In genomic region chr16:74999208-74999682, GRCh38 we compare ENCODE assay signal across 8 cellular contexts. TPM values are rescaled to one million over a fixed set of nuclear protein-coding genes. Genes with fewer than 3 reads are reported as not detected.
DNase-seq lines count a peak whose midpoint lies in the region; ATAC-seq and TF ChIP-seq lines count a peak whose summit lies in the region.

No MANE protein-coding gene starts in this region.

- no peaks in the 10 kb centered on the region for H3K9me3 ChIP-seq in mammary epithelial cell (replicated peaks; ENCODE audit: insufficient read depth, low read length)

- TF ChIP-seq CTCF in RWPE1 (conservative IDR thresholded peaks at IDR 0.05; ENCODE audit: low read depth) (no peak), mammary epithelial cell (conservative IDR thresholded peaks at IDR 0.05 in 1 of 2, IDR thresholded peaks at IDR 0.05 in 1 of 2; ENCODE audit: extremely low read depth in 1 of 2, insufficient read depth in 1 of 2, low read depth in 1 of 2, low read length in 2 of 2) (no peak)

- CTCF ChIA-PET in RWPE1 (lab: Yijun Ruan, JAX) (interaction anchor here (0.6 to 3.6 kb wide), 5 partner anchors 12 to 1154 kb away, joined by 3 to 71 read pairs (median 3); partner anchors contain the start of gene MLKL), mammary epithelial cell (lab: Charles Lee; ENCODE audit: low non-redundant PET) (interaction anchor here (1.6 kb wide), 1 partner anchor 111 kb away, joined by 43 read pairs; no protein-coding TSS in a partner anchor)

- H3K4me2 ChIP-seq in mammary epithelial cell (ENCODE audit: insufficient read depth, low read depth, low read length) = peak overlapping the region; percentile 82

- in situ Hi-C loops in mammary epithelial cell (cut with MboI; ENCODE audit: low sequenced_read_pairs in 2 of 2) = loop anchor here in 1 of 2 donors (5.0 kb wide), 1 partner anchor 108 kb away; no protein-coding TSS in a partner anchor

- no peaks in the 10 kb centered on the region for H4K20me1 ChIP-seq in mammary epithelial cell (ENCODE audit: insufficient read depth, low read length)

- ATAC-seq in HG02852 (IDR thresholded peaks at IDR 0.05; ENCODE audit: unreplicated experiment) = peak; percentile 30

- peaks cover 19% of the 10 kb centered on the region for H3K4me1 ChIP-seq in mammary epithelial cell (ENCODE audit: insufficient read depth, low read length)

- peak overlapping the region; percentile 52 to 77 (median 64) for H3K4me3 ChIP-seq in mammary epithelial cell (replicated peaks in 1 of 3; ENCODE audit: insufficient read depth in 1 of 3, low read depth in 2 of 3, low read length in 3 of 3)

- dilution Hi-C loops in mammary epithelial cell (cut with HindIII; ENCODE audit: low sequenced_read_pairs) = no loop called here

- no CpG with 5 or more reads among the region's 51 CpGs for WGBS in mammary epithelial cell (ENCODE audit: low coverage, missing lambda C conversion rate)

- DNase-seq in NCI-H748 (lab: John Stamatoyannopoulos, UW; ENCODE audit: unreplicated experiment) (peak; percentile 58), NCI-H748 treated with DMSO at 0.1 percent for 48 hours (lab: John Stamatoyannopoulos, UW) (no peak), RWPE1 (ENCODE audit: low spot score) (peak; percentile 33), mammary epithelial cell (no peak), left kidney (ENCODE audit: low read depth, low spot score) (peak; percentile 78), NCI-H446 treated with DMSO at 0.1 percent for 48 hours (lab: John Stamatoyannopoulos, UW) (no peak)
- DNase-seq in stimulated activated CD8-positive, alpha-beta memory T cell treated with anti-CD3 and anti-CD28 coated beads, Interleukin-15, amount 100 ng/mL, for 48 hours (ENCODE audit: low read depth in 2 of 2) = peak; percentile 7 to 13

- H3K27ac ChIP-seq in RWPE1 = peak overlapping the region; percentile 83
- H3K27ac ChIP-seq in mammary epithelial cell (ENCODE audit: insufficient read depth, low read depth, low read length) = peak overlapping the region; percentile 19

- peak overlapping the region; percentile 60 for H3K9ac ChIP-seq in mammary epithelial cell (ENCODE audit: insufficient read depth, low read length)

- intact Hi-C loops in mammary epithelial cell (cut with micrococcal nuclease) = loop anchor here (2.0 to 10.0 kb wide), 2 partner anchors 28 to 294 kb away; partner anchors contain the start of gene MLKL

- H2AFZ ChIP-seq in mammary epithelial cell (ENCODE audit: low read depth, low read length) = peak overlapping the region; percentile 78

- H3K79me2 ChIP-seq in mammary epithelial cell (ENCODE audit: insufficient read depth, low read length) = peaks cover 50% of the 10 kb centered on the region

- H3K27me3 ChIP-seq in mammary epithelial cell (ENCODE audit: insufficient read depth, low read length) = no peaks in the 10 kb centered on the region

- H3K36me3 ChIP-seq in mammary epithelial cell (ENCODE audit: insufficient read depth, low read length) = no peaks in the 10 kb centered on the region

- TSS peak; percentile 27 for BruUV-seq in mammary epithelial cell (replicated peaks; lab: Mats Ljungman, UMichigan)

- POLR2A ChIA-PET in RWPE1 (lab: Yijun Ruan, JAX; ENCODE audit: low non-redundant PET) = no interaction called here

RNA-seq across cellular contexts. Expression of gene ZNRF1, which starts 0.4 kb away (rescaled TPM):
- 10 to 100 TPM; 12.8 to 32.0 TPM for total RNA-seq in mammary epithelial cell
- polyA plus RNA-seq in mammary epithelial cell = 17.6 TPM
- polyA minus RNA-seq in mammary epithelial cell = 60.2 TPM

RNA-seq across cellular contexts. Expression of gene WDR59, which starts 14.3 kb away (rescaled TPM):
- total RNA-seq in mammary epithelial cell = 10 to 100 TPM; 26.5 to 64.8 TPM
- polyA plus RNA-seq in mammary epithelial cell = 41.8 TPM
- 90.8 TPM for polyA minus RNA-seq in mammary epithelial cell

Comparison
In these comparisons a context has a peak if more than half of its experiments do, and no peak if none do; other contexts are left out.
1. DNase-seq: peak in NCI-H748 (single experiment), RWPE1 (single experiment), left kidney (single experiment) and stimulated activated CD8-positive, alpha-beta memory T cell treated with anti-CD3 and anti-CD28 coated beads, Interleukin-15, amount 100 ng/mL, for 48 hours (2 of 2); none in NCI-H748 treated with DMSO at 0.1 percent for 48 hours (single experiment), mammary epithelial cell (single experiment) and NCI-H446 treated with DMSO at 0.1 percent for 48 hours (single experiment).